ENCODE assay signal across 15 cellular contexts in the genomic region with DNA sequence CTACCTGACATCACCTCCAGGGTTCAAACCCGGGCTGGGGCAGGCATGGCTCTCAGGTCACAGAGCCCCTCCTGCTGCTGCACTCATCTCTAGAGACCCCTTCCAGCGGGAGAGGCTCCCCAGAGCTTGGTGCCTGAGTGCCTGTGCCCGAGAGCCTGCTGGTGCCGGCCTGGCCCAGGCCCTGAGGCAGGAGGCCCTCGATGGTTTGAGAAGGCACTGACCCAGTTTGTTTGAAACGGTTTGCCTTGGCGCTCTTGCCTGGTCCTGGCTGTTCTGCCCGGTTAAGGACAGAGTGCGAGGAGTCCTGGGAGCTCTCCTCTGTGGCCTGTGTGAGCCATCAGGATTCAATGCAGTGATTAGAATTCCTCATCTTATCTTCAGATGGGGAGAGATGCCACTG.
"Had no signal": no experiment of that assay in that cellular context is flagged by ENCODE, and none has a peak within 500 bp of the region (broad histone marks: within the 10 kb centered on the region; RNA-seq: fewer than 3 reads in every experiment).

No MANE protein-coding gene starts in this region.

- H3K4me3 Mint-ChIP-seq: effector memory CD8-positive, alpha-beta T cell; natural killer cell; neural crest cell had no signal

- H3K27me3 Mint-ChIP-seq: effector memory CD8-positive, alpha-beta T cell; progenitor cell of endocrine pancreas had no signal

- DNase-seq: effector memory CD8-positive, alpha-beta T cell; esophagus squamous epithelium; foreskin fibroblast; left colon; left ventricle myocardium superior; mucosa of descending colon; natural killer cell; nucleus accumbens; pancreas; right cardiac atrium; stimulated activated CD4-positive, alpha-beta T cell treated with anti-CD3 and anti-CD28 coated beads, Interleukin-2, amount 100 ng/mL, for 48 hours; stimulated activated naive CD8-positive, alpha-beta T cell treated with anti-CD3 and anti-CD28 coated beads, Interleukin-15, Interleukin-2, amounts not matched to agents 100 U/mL and 50 U/mL, for 24 hours; testis had no signal

- H3K27ac Mint-ChIP-seq: effector memory CD8-positive, alpha-beta T cell; progenitor cell of endocrine pancreas had no signal

- H3K9me3 Mint-ChIP-seq: effector memory CD8-positive, alpha-beta T cell; natural killer cell; neural crest cell had no signal
